ENCODE assay signal across 1 cellular context in genomic region chr2:96800762-96801463, GRCh38.
A peak's percentile ranks its signal among the peaks of the same experiment; 100 is the strongest.
TF ChIP-seq lines count a peak whose summit lies in the region.

No MANE protein-coding gene starts in this region.

TF ChIP-seq in HepG2, 621 proteins besides CTCF, POLR2A, EP300 and RAD21 (continued from another document and continues in another):
- TF ChIP-seq ZNF407 (CRISPR knock-in tag; IDR thresholded peaks at IDR 0.05; ENCODE audit: not compliant biosample characterization) (no peak), ZNF570 (CRISPR knock-in tag; IDR thresholded peaks at IDR 0.05; ENCODE audit: borderline replicate concordance) (no peak), ZBTB8A (CRISPR knock-in tag; IDR thresholded peaks at IDR 0.05; ENCODE audit: borderline replicate concordance, low read depth) (no peak), ADNP (CRISPR knock-in tag; IDR thresholded peaks at IDR 0.05) (no peak), TOE1 (CRISPR knock-in tag; IDR thresholded peaks at IDR 0.05) (no peak), NFKB2 (CRISPR knock-in tag; IDR thresholded peaks at IDR 0.05; ENCODE audit: borderline replicate concordance) (no peak), NFKBIZ (CRISPR knock-in tag; IDR thresholded peaks at IDR 0.05) (0 out of 2 replicates have a peak, but pooled peaks have one; percentile 29), TSC22D2 (CRISPR knock-in tag; IDR thresholded peaks at IDR 0.05; ENCODE audit: borderline replicate concordance) (no peak), ESRRA (CRISPR knock-in tag; IDR thresholded peaks at IDR 0.05; ENCODE audit: low read depth) (no peak), PTBP1 (IDR thresholded peaks at IDR 0.05; ENCODE audit: low read depth, low read length, poor library complexity, severe bottlenecking) (peak; percentile 62), ZHX1 (CRISPR knock-in tag; IDR thresholded peaks at IDR 0.05; ENCODE audit: low read depth) (peak; percentile 32; the same call in 1 of the 2 replicates), ZNF556 (CRISPR knock-in tag; IDR thresholded peaks at IDR 0.05; ENCODE audit: borderline replicate concordance) (0 out of 2 replicates have a peak, but pooled peaks have one; percentile 69), E2F1 (CRISPR knock-in tag; IDR thresholded peaks at IDR 0.05) (no peak), LBX2 (CRISPR knock-in tag; IDR thresholded peaks at IDR 0.05; ENCODE audit: borderline replicate concordance) (no peak), ARNT (IDR thresholded peaks at IDR 0.05) (no peak), ZNF510 (CRISPR knock-in tag; IDR thresholded peaks at IDR 0.05; ENCODE audit: low read depth) (no peak), TARDBP (CRISPR knock-in tag; IDR thresholded peaks at IDR 0.05) (peak; percentile 37; the same call in 1 of the 2 replicates), GLMP (CRISPR knock-in tag; IDR thresholded peaks at IDR 0.05; ENCODE audit: borderline replicate concordance) (no peak), SOX5 (CRISPR knock-in tag; IDR thresholded peaks at IDR 0.05; ENCODE audit: borderline replicate concordance) (0 out of 2 replicates have a peak, but pooled peaks have one; percentile 30), NFIC (IDR thresholded peaks at IDR 0.05; ENCODE audit: low read length) (no peak), ZFP82 (CRISPR knock-in tag; IDR thresholded peaks at IDR 0.05; ENCODE audit: borderline replicate concordance) (no peak), FOSL2 (CRISPR knock-in tag; IDR thresholded peaks at IDR 0.05) (no peak), BCLAF1 (IDR thresholded peaks at IDR 0.05) (no peak), KMT2B (CRISPR knock-in tag; IDR thresholded peaks at IDR 0.05) (no peak), TEAD3 (CRISPR knock-in tag; optimal IDR thresholded peaks at IDR 0.05; ENCODE audit: borderline replicate concordance) (peak; percentile 14), FOXA1 (IDR thresholded peaks at IDR 0.05) (no peak), FOXA1 (CRISPR knock-in tag; IDR thresholded peaks at IDR 0.05) (no peak), ZNF563 (CRISPR knock-in tag; IDR thresholded peaks at IDR 0.05) (no peak), ATF6 (CRISPR knock-in tag; conservative IDR thresholded peaks at IDR 0.05) (no peak), KLF12 (CRISPR knock-in tag; IDR thresholded peaks at IDR 0.05; ENCODE audit: borderline replicate concordance) (no peak), MBD4 (IDR thresholded peaks at IDR 0.05; ENCODE audit: borderline replicate concordance, low read length) (no peak), ZNF782 (CRISPR knock-in tag; IDR thresholded peaks at IDR 0.05; ENCODE audit: borderline replicate concordance) (0 out of 2 replicates have a peak, but pooled peaks have one; percentile 59), ZSCAN9 (CRISPR knock-in tag; IDR thresholded peaks at IDR 0.05; ENCODE audit: borderline replicate concordance) (peak; percentile 66; the same call in 1 of the 2 replicates), ZFP36L2 (CRISPR knock-in tag; IDR thresholded peaks at IDR 0.05) (no peak), ZNF550 (CRISPR knock-in tag; IDR thresholded peaks at IDR 0.05; ENCODE audit: borderline replicate concordance) (0 out of 2 replicates have a peak, but pooled peaks have one; percentile 38)
